18 cellular contexts compared by ENCODE assay signal in genomic region chrX:151537572-151537971, GRCh38. TPM values are rescaled to one million over a fixed set of nuclear protein-coding genes. Genes with fewer than 3 reads are reported as not detected.
DNase-seq lines count a peak whose midpoint lies in the region; ATAC-seq and TF ChIP-seq lines count a peak whose summit lies in the region.
"Had no signal": no experiment of that assay in that cellular context is flagged by ENCODE, and none has a peak within 500 bp of the region (broad histone marks: within the 10 kb centered on the region; RNA-seq: fewer than 3 reads in every experiment).

No MANE protein-coding gene starts in this region.

- no peak for TF ChIP-seq CTCF in tibial artery (IDR thresholded peaks at IDR 0.05)

- ATAC-seq in activated T-cell treated with anti-CD3 and anti-CD28 coated beads, Interleukin-2, amount 50 U/mL, for 72 hours (replicated peaks in 1 of 2): no peak
- no peak for ATAC-seq in GM18867 (IDR thresholded peaks at IDR 0.05; ENCODE audit: unreplicated experiment)

- no peaks in the 10 kb centered on the region for H3K27me3 ChIP-seq in MG63
- no peaks in the 10 kb centered on the region for H3K27me3 ChIP-seq in tibial artery
- H3K27me3 ChIP-seq: BE2C had no signal

- H3K4me1 ChIP-seq in tibial artery: no peaks in the 10 kb centered on the region
- H3K4me1 ChIP-seq: BE2C, HAP-1 had no signal

- intact Hi-C loops in activated T-helper 1 cell treated with anti-CD3 and anti-CD28 coated beads, Interleukin-12 subunit alpha, Interleukin-12 subunit beta, Interleukin-2, Interleukin-4 antibody, amounts not matched to agents 30 ng/mL and 10 ng/mL and 1 ng/mL, durations not matched to agents 14 hours and 24 hours and 36 hours (cut with micrococcal nuclease): no loop called here
- intact Hi-C loops in tibial artery (cut with DNase I; ENCODE audit: low total_unique reads): no loop called here

- H3K36me3 Mint-ChIP-seq in activated T-cell treated with anti-CD3 and anti-CD28 coated beads, Interleukin-2, amount 50 U/mL, for 72 hours (ENCODE audit: insufficient read depth in 2 of 2): no peaks in the 10 kb centered on the region
- no peaks in the 10 kb centered on the region for H3K36me3 Mint-ChIP-seq in activated T-helper 1 cell treated with anti-CD3 and anti-CD28 coated beads, Interleukin-12 subunit alpha, Interleukin-12 subunit beta, Interleukin-2, Interleukin-4 antibody, amounts not matched to agents 30 ng/mL and 10 ng/mL and 1 ng/mL, durations not matched to agents 14 hours and 24 hours and 36 hours (ENCODE audit: low read depth)
- H3K36me3 Mint-ChIP-seq: CD4-positive, CD25-positive, alpha-beta regulatory T cell; CD8-positive, alpha-beta memory T cell had no signal

- H3K9me3 ChIP-seq in MG63: no peaks in the 10 kb centered on the region
- H3K9me3 ChIP-seq in tibial artery: no peaks in the 10 kb centered on the region
- H3K9me3 ChIP-seq: BE2C, HAP-1 had no signal

- no peaks in the 10 kb centered on the region for H3K4me1 Mint-ChIP-seq in activated T-cell treated with anti-CD3 and anti-CD28 coated beads, Interleukin-2, amount 50 U/mL, for 72 hours (ENCODE audit: low read depth)
- H3K4me1 Mint-ChIP-seq in activated T-helper 1 cell treated with anti-CD3 and anti-CD28 coated beads, Interleukin-12 subunit alpha, Interleukin-12 subunit beta, Interleukin-2, Interleukin-4 antibody, amounts not matched to agents 30 ng/mL and 10 ng/mL and 1 ng/mL, durations not matched to agents 14 hours and 24 hours and 36 hours (ENCODE audit: low read depth): no peaks in the 10 kb centered on the region
- H3K4me1 Mint-ChIP-seq: CD4-positive, CD25-positive, alpha-beta regulatory T cell; CD8-positive, alpha-beta memory T cell had no signal

- H3K27ac Mint-ChIP-seq in activated T-cell treated with anti-CD3 and anti-CD28 coated beads, Interleukin-2, amount 50 U/mL, for 72 hours: peak overlapping the region; percentile 28
- H3K27ac Mint-ChIP-seq in activated T-helper 1 cell treated with anti-CD3 and anti-CD28 coated beads, Interleukin-12 subunit alpha, Interleukin-12 subunit beta, Interleukin-2, Interleukin-4 antibody, amounts not matched to agents 30 ng/mL and 10 ng/mL and 1 ng/mL, durations not matched to agents 14 hours and 24 hours and 36 hours: no peak overlapping the region
- H3K27ac Mint-ChIP-seq: CD4-positive, CD25-positive, alpha-beta regulatory T cell had no signal

- H3K4me3 ChIP-seq in MG63: peak overlapping the region; percentile 35
- H3K4me3 ChIP-seq in tibial artery: no peak overlapping the region
- H3K4me3 ChIP-seq: HAP-1 had no signal

- no peaks in the 10 kb centered on the region for H3K9me3 Mint-ChIP-seq in activated T-cell treated with anti-CD3 and anti-CD28 coated beads, Interleukin-2, amount 50 U/mL, for 72 hours
- H3K9me3 Mint-ChIP-seq in activated T-helper 1 cell treated with anti-CD3 and anti-CD28 coated beads, Interleukin-12 subunit alpha, Interleukin-12 subunit beta, Interleukin-2, Interleukin-4 antibody, amounts not matched to agents 30 ng/mL and 10 ng/mL and 1 ng/mL, durations not matched to agents 14 hours and 24 hours and 36 hours: no peaks in the 10 kb centered on the region
- H3K9me3 Mint-ChIP-seq: CD4-positive, CD25-positive, alpha-beta regulatory T cell; CD8-positive, alpha-beta memory T cell had no signal

- no peak overlapping the region for H3K27ac ChIP-seq in tibial artery

- peaks cover 31% of the 10 kb centered on the region for H3K27me3 Mint-ChIP-seq in activated T-cell treated with anti-CD3 and anti-CD28 coated beads, Interleukin-2, amount 50 U/mL, for 72 hours (ENCODE audit: low read depth)
- no peaks in the 10 kb centered on the region for H3K27me3 Mint-ChIP-seq in activated T-helper 1 cell treated with anti-CD3 and anti-CD28 coated beads, Interleukin-12 subunit alpha, Interleukin-12 subunit beta, Interleukin-2, Interleukin-4 antibody, amounts not matched to agents 30 ng/mL and 10 ng/mL and 1 ng/mL, durations not matched to agents 14 hours and 24 hours and 36 hours (ENCODE audit: insufficient read depth)
- H3K27me3 Mint-ChIP-seq: CD4-positive, CD25-positive, alpha-beta regulatory T cell had no signal

- H3K36me3 ChIP-seq in MG63 (no peaks in the 10 kb centered on the region), tibial artery (no peaks in the 10 kb centered on the region)
- H3K36me3 ChIP-seq: BE2C, HAP-1 had no signal

- no peak for DNase-seq in activated T-cell treated with anti-CD3 and anti-CD28 coated beads, Interleukin-2, amount 50 U/mL, for 72 hours
- no peak for DNase-seq in activated T-cell treated with anti-CD3 and anti-CD28 coated beads, Interleukin-2, amount 50 U/mL, for 48 hours
- DNase-seq in MG63: no peak
- DNase-seq in activated T-helper 1 cell treated with anti-CD3 and anti-CD28 coated beads, Interleukin-12 subunit alpha, Interleukin-12 subunit beta, Interleukin-2, Interleukin-4 antibody, amounts not matched to agents 30 ng/mL and 10 ng/mL and 1 ng/mL, durations not matched to agents 14 hours and 24 hours and 36 hours (ENCODE audit: low spot score): no peak
- no peak for DNase-seq in NCI-H524 treated with DMSO at 0.1 percent for 48 hours (lab: John Stamatoyannopoulos, UW)
- DNase-seq in tibial artery: no peak
- DNase-seq: ACHN; BE2C; C1 segment of cervical spinal cord; CD4-positive, CD25-positive, alpha-beta regulatory T cell; CD8-positive, alpha-beta memory T cell; COR-L47; DMS79; GDM1 had no signal

- no peak overlapping the region for H3K4me3 Mint-ChIP-seq in activated T-cell treated with anti-CD3 and anti-CD28 coated beads, Interleukin-2, amount 50 U/mL, for 72 hours
- peak overlapping the region; percentile 62 for H3K4me3 Mint-ChIP-seq in activated T-helper 1 cell treated with anti-CD3 and anti-CD28 coated beads, Interleukin-12 subunit alpha, Interleukin-12 subunit beta, Interleukin-2, Interleukin-4 antibody, amounts not matched to agents 30 ng/mL and 10 ng/mL and 1 ng/mL, durations not matched to agents 14 hours and 24 hours and 36 hours
- H3K4me3 Mint-ChIP-seq: CD4-positive, CD25-positive, alpha-beta regulatory T cell; CD8-positive, alpha-beta memory T cell had no signal

RNA-seq across cellular contexts. Expression of gene PASD1, which starts 25.9 kb away (rescaled TPM):
- not detected for total RNA-seq in activated T-cell treated with anti-CD3 and anti-CD28 coated beads, Interleukin-2, amount 50 U/mL, for 72 hours
- total RNA-seq in MG63 (2014; rRNA removed; shearing (Covaris generic); ENCODE audit: low replicate concordance): not detected in 2 replicates
- total RNA-seq in activated T-helper 1 cell treated with anti-CD3 and anti-CD28 coated beads, Interleukin-12 subunit alpha, Interleukin-12 subunit beta, Interleukin-2, Interleukin-4 antibody, amounts not matched to agents 30 ng/mL and 10 ng/mL and 1 ng/mL, durations not matched to agents 14 hours and 24 hours and 36 hours: not detected in 2 replicates
- total RNA-seq: CD4-positive, CD25-positive, alpha-beta regulatory T cell; CD8-positive, alpha-beta memory T cell; H4; HT-29 had no signal
